ENCODE assay signal across 33 cellular contexts in the genomic region with DNA sequence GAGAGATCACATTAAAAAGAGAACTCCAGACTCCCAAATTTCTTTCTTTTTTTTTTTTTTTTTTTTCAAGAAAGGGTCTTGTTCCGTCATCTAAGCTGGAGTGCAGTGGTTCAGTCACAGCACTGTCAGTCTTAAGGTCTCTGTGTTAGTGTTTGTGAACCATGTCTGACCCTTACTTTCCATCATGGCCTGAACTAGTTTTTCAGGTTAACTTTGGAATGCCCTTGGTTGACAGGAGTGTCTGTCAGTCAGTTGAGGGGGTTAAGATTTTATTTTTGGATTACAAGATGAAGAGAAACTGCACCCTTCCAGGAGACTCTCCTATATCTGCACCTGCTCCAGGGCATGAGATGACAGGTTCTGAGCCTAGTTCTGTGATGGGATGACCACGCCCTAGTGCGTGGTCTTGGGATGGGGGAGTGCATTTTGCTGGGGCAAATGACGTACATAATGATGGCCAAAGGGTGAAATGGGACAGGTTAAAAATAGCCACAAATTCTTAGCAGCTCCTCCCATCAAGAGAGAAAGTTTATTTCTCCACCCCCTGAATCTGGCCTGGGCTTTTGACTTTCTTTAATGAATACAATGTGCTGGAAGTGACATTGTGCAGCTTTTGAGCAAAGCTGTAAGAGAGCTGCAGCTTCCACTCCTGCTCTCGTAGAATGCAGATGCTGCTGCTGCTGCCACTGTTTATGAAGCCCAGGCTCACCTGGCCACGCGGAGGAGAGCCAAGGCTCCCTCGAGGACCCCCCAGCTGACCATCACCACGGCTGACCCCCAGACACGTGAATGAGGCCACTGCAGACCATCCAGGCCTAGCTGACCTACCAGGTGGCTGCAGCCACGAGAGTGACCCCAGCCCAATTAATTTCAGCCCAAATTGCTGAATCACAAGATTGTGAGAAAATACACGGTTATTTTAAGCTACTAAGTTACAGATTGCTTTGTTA. TPM values are rescaled to one million over a fixed set of nuclear protein-coding genes. Genes with fewer than 3 reads are reported as not detected.
DNase-seq lines count a peak whose midpoint lies in the region; ATAC-seq, FAIRE-seq and TF ChIP-seq lines count a peak whose summit lies in the region.
"Had no signal": no experiment of that assay in that cellular context is flagged by ENCODE, and none has a peak within 500 bp of the region (broad histone marks: within the 10 kb centered on the region; RNA-seq: fewer than 3 reads in every experiment).

No MANE protein-coding gene starts in this region.

- peaks cover 25% of the 10 kb centered on the region for H3K4me1 ChIP-seq in HepG2 (ENCODE audit: insufficient read depth, low read length)
- peaks cover 0 to 6% (median 2%) of the 10 kb centered on the region in 4 donors for H3K4me1 ChIP-seq in right lobe of liver
- peaks cover 7 to 31% of the 10 kb centered on the region in 2 experiments for H3K4me1 ChIP-seq in trophoblast cell (ENCODE audit: control insufficient read depth in 1 of 2, insufficient read depth in 2 of 2, low read length in 2 of 2)
- no peaks in the 10 kb centered on the region for H3K4me1 ChIP-seq in endodermal cell (ENCODE audit: control insufficient read depth, insufficient read depth, low read length)

- H3K9me3 ChIP-seq in HepG2 (ENCODE audit: low read length) (no peaks in the 10 kb centered on the region), right lobe of liver (no peaks in the 10 kb centered on the region), trophoblast cell (ENCODE audit: insufficient read depth, low read depth, low read length) (no peaks in the 10 kb centered on the region), endodermal cell (ENCODE audit: control insufficient read depth, low read length) (no peaks in the 10 kb centered on the region)
- H3K9me3 ChIP-seq: left ventricle myocardium inferior, pancreas, right atrium auricular region, testis had no signal

- no peak for FAIRE-seq in HepG2 (lab: Jason Lieb, UNC)
- FAIRE-seq: GM12878, islet of Langerhans, pancreas had no signal

- H3K27ac ChIP-seq in HepG2 (ENCODE audit: extremely low read length, insufficient read depth, low read length) = no peak overlapping the region
- no peak overlapping the region for H3K27ac ChIP-seq in right lobe of liver
- H3K27ac ChIP-seq in trophoblast cell (ENCODE audit: low read depth, low read length) = peak overlapping the region; percentile 43
- H3K27ac ChIP-seq in endodermal cell (ENCODE audit: low read depth, low read length) = no peak overlapping the region
- H3K27ac ChIP-seq: brain microvascular endothelial cell, left ventricle myocardium inferior, pancreas, right atrium auricular region, testis had no signal

- H4K8ac ChIP-seq in trophoblast cell (ENCODE audit: low read depth, low read length) = peak overlapping the region; percentile 48

- no peaks in the 10 kb centered on the region for H3K36me3 Mint-ChIP-seq in endodermal cell (ENCODE audit: low read depth)
- H3K36me3 Mint-ChIP-seq: natural killer cell treated with Interleukin-12 subunit alpha and Interleukin-12 subunit beta and Interleukin-15 and Interleukin-18, amount 100 ng/mL, for 72 hours; stimulated activated memory B cell treated with anti-CD40 and anti-IgM and Interleukin-4, amounts not matched to agents 10 μg/mL and 1 μg/mL and 100 μg/mL, for 72 hours had no signal

- peak overlapping the region; percentile 46 for H3K14ac ChIP-seq in trophoblast cell (ENCODE audit: low read length)

- peak overlapping the region; percentile 32 for H2AK5ac ChIP-seq in trophoblast cell (ENCODE audit: low read length)

- no peak for TF ChIP-seq EP300 in HepG2 (IDR thresholded peaks at IDR 0.05; ENCODE audit: low read depth in 2 of 2, low read length in 2 of 2)
- TF ChIP-seq EP300 in HepG2 (CRISPR knock-in tag; IDR thresholded peaks at IDR 0.05; ENCODE audit: borderline replicate concordance) = no peak

- no peak overlapping the region for H3K4me3 ChIP-seq in HepG2 (replicated peaks in 1 of 3; ENCODE audit: insufficient read depth in 1 of 3, low read depth in 2 of 3, low read length in 3 of 3)
- no peak overlapping the region for H3K4me3 ChIP-seq in right lobe of liver
- no peak overlapping the region for H3K4me3 ChIP-seq in fibroblast of the aortic adventitia (ENCODE audit: low read depth, low read length)
- no peak overlapping the region for H3K4me3 ChIP-seq in trophoblast cell (ENCODE audit: low read depth, low read length)
- H3K4me3 ChIP-seq in endodermal cell (ENCODE audit: low read length) = no peak overlapping the region
- H3K4me3 ChIP-seq: GM12878, left ventricle myocardium inferior, pancreas, right atrium auricular region, testis had no signal

- peak overlapping the region; percentile 83 for H4K91ac ChIP-seq in trophoblast cell (ENCODE audit: low read depth, low read length)

- intact Hi-C loops in HepG2 (cut with micrococcal nuclease; ENCODE audit: unreplicated experiment) (no loop called here), right lobe of liver (cut with DNase I) (no loop called here)

- H3K4me2 ChIP-seq in HepG2 (ENCODE audit: low read depth, low read length) (no peak overlapping the region), trophoblast cell (ENCODE audit: low read length) (no peak overlapping the region)

- no peak overlapping the region for H3K23ac ChIP-seq in trophoblast cell (ENCODE audit: low read length)

- BruUV-seq in HepG2 (replicated peaks; lab: Mats Ljungman, UMichigan) = no TSS peak

- H2BK120ac ChIP-seq in trophoblast cell (ENCODE audit: insufficient read depth, low read length, poor library complexity) = peak overlapping the region; percentile 82

- CTCF ChIA-PET in HepG2 (lab: Yijun Ruan, JAX; ENCODE audit: low intra/inter-chr PET ratio, low total read pairs) = no interaction called here

- in situ Hi-C loops in HepG2 (cut with HindIII; ENCODE audit: extremely low pct_ligation_motif_present, low pct_unique_long_range_greater_than_20kb) = no loop called here

- H3K4ac ChIP-seq in trophoblast cell (ENCODE audit: low read depth, low read length) = peak overlapping the region; percentile 19

- H3K79me2 ChIP-seq in HepG2 (ENCODE audit: insufficient read depth, low read length) (no peaks in the 10 kb centered on the region), trophoblast cell (ENCODE audit: control insufficient read depth, insufficient read depth, low read length, poor library complexity) (no peaks in the 10 kb centered on the region)

- peaks cover 20% of the 10 kb centered on the region for H3K79me1 ChIP-seq in trophoblast cell (ENCODE audit: low read length)

- H3K27me3 ChIP-seq in HepG2 (ENCODE audit: control insufficient read depth in 1 of 2, insufficient read depth in 2 of 2, low read length in 2 of 2) (no peaks in the 10 kb centered on the region; a peak in 1 of 5 replicates), right lobe of liver (no peaks in the 10 kb centered on the region), trophoblast cell (ENCODE audit: insufficient read depth, low read length) (no peaks in the 10 kb centered on the region), endodermal cell (ENCODE audit: control insufficient read depth, insufficient read depth, low read length, poor library complexity, severe bottlenecking) (no peaks in the 10 kb centered on the region)
- H3K27me3 ChIP-seq: brain microvascular endothelial cell, pancreas, right atrium auricular region, testis had no signal

- no peak overlapping the region for H3K9ac ChIP-seq in HepG2 (ENCODE audit: insufficient read depth, low read depth, low read length)
- no peak overlapping the region for H3K9ac ChIP-seq in trophoblast cell (ENCODE audit: low read length)
- no peak overlapping the region for H3K9ac ChIP-seq in endodermal cell (ENCODE audit: extremely low read depth, low read length, poor library complexity, severe bottlenecking)

- peak overlapping the region; percentile 10 for H2BK5ac ChIP-seq in trophoblast cell (ENCODE audit: low read depth, low read length, poor library complexity)

- H2AFZ ChIP-seq in HepG2 (ENCODE audit: low read length) (peak overlapping the region; percentile 0), trophoblast cell (ENCODE audit: insufficient read depth, low read length, poor library complexity) (no peak overlapping the region)

- TF ChIP-seq CTCF in HepG2 (CRISPR knock-in tag; IDR thresholded peaks at IDR 0.05) (no peak), right lobe of liver (IDR thresholded peaks at IDR 0.05) (no peak), fibroblast of the aortic adventitia (IDR thresholded peaks at IDR 0.05; ENCODE audit: insufficient read depth, low read length) (no peak), endodermal cell (conservative IDR thresholded peaks at IDR 0.05) (no peak)

- ATAC-seq in HepG2 (no peak), right lobe of liver (no peak), GM19455 (IDR thresholded peaks at IDR 0.05; ENCODE audit: unreplicated experiment) (no peak)
- ATAC-seq: activated CD4-positive, alpha-beta T cell treated with anti-CD3 and anti-CD28 coated beads for 36 hours; activated T-cell treated with anti-CD3 and anti-CD28 coated beads, Interleukin-2, amount 50 U/mL, for 4 hours; GM12878; natural killer cell treated with Interleukin-12 subunit alpha and Interleukin-12 subunit beta and Interleukin-15 and Interleukin-18, amount 100 ng/mL, for 72 hours; pancreas; stimulated activated memory B cell treated with anti-CD40 and anti-IgM and Interleukin-4, amounts not matched to agents 10 μg/mL and 1 μg/mL and 100 μg/mL, for 72 hours had no signal

- no peaks in the 10 kb centered on the region for H3K36me3 ChIP-seq in HepG2 (replicated peaks in 1 of 2; ENCODE audit: control insufficient read depth in 1 of 2, insufficient read depth in 2 of 2, low read length in 2 of 2)
- H3K36me3 ChIP-seq in right lobe of liver = no peaks in the 10 kb centered on the region
- H3K36me3 ChIP-seq in trophoblast cell (ENCODE audit: control insufficient read depth in 1 of 2, insufficient read depth in 2 of 2, low read length in 2 of 2) = no peaks in the 10 kb centered on the region
- H3K36me3 ChIP-seq in endodermal cell (ENCODE audit: control insufficient read depth, insufficient read depth, low read length) = no peaks in the 10 kb centered on the region
- H3K36me3 ChIP-seq: brain microvascular endothelial cell, left ventricle myocardium inferior, pancreas, right atrium auricular region had no signal

- TF ChIP-seq RAD21 in HepG2 (CRISPR knock-in tag; IDR thresholded peaks at IDR 0.05) = no peak

- peaks cover 8% of the 10 kb centered on the region for H3K27me3 Mint-ChIP-seq in endodermal cell (ENCODE audit: insufficient read depth)
- H3K27me3 Mint-ChIP-seq: activated CD4-positive, alpha-beta T cell treated with anti-CD3 and anti-CD28 coated beads for 36 hours; CD4-positive, alpha-beta T cell; natural killer cell treated with Interleukin-12 subunit alpha and Interleukin-12 subunit beta and Interleukin-15 and Interleukin-18, amount 100 ng/mL, for 72 hours; stimulated activated memory B cell treated with anti-CD40 and anti-IgM and Interleukin-4, amounts not matched to agents 10 μg/mL and 1 μg/mL and 100 μg/mL, for 72 hours had no signal

- 44% methylated on average over 11 of the region's 12 CpGs for WGBS in HepG2 (ENCODE audit: low lambda C conversion rate)
- 88% methylated on average over 9 of the region's 12 CpGs for WGBS in right lobe of liver (ENCODE audit: insufficient coverage, low coverage, low lambda C conversion rate, missing lambda C conversion rate)
- WGBS in trophoblast cell (ENCODE audit: extremely low coverage, insufficient coverage, insufficient read length) = no CpG with 5 or more reads among the region's 12 CpGs
- WGBS in endodermal cell (ENCODE audit: insufficient coverage in 1 of 2, insufficient read length in 1 of 2), 2 experiments = 93% methylated on average over 5 to 12 of the region's 12 CpGs

- H3K4me1 Mint-ChIP-seq in endodermal cell = peaks cover 22% of the 10 kb centered on the region
- H3K4me1 Mint-ChIP-seq: activated CD4-positive, alpha-beta T cell treated with anti-CD3 and anti-CD28 coated beads for 36 hours; stimulated activated memory B cell treated with anti-CD40 and anti-IgM and Interleukin-4, amounts not matched to agents 10 μg/mL and 1 μg/mL and 100 μg/mL, for 72 hours had no signal

- DNase-seq in HepG2 (ENCODE audit: low spot score) (no peak), right lobe of liver (no peak), fibroblast of the aortic adventitia (ENCODE audit: low read depth) (peak; percentile 56), trophoblast cell (peak in 1 of 2 donors; percentile 76), endodermal cell (no peak), NCI-H2081 (lab: John Stamatoyannopoulos, UW) (no peak)
- DNase-seq in activated CD4-positive, CD25-positive, alpha-beta regulatory T cell (lab: John Stamatoyannopoulos, UW) = no peak
- DNase-seq: activated CD4-positive, alpha-beta T cell treated with anti-CD3 and anti-CD28 coated beads for 36 hours; activated CD8-positive, alpha-beta memory T cell treated with anti-CD3 and anti-CD28 coated beads for 24 hours; activated naive CD4-positive, alpha-beta T cell; activated T-cell treated with anti-CD3 and anti-CD28 coated beads, Interleukin-2, amount 50 U/mL, for 4 hours; AML-193; brain microvascular endothelial cell; CD4-positive, alpha-beta T cell; effector CD4-positive, alpha-beta T cell; EL; Kasumi-1; left ventricle myocardium inferior; midbrain; NCI-H1436; NCI-H446; NCI-H774; pancreas; stimulated activated CD4-positive, alpha-beta T cell treated with anti-CD3 and anti-CD28 coated beads, Interleukin-12 subunit alpha, Interleukin-12 subunit beta, amount 100 ng/mL, for 4 hours; stimulated activated CD4-positive, alpha-beta T cell treated with anti-CD3 and anti-CD28 coated beads, Interleukin-4, amount 100 ng/mL, for 24 hours; T-helper 2 cell; testis had no signal

- H3K4me3 Mint-ChIP-seq in endodermal cell = no peak overlapping the region
- H3K4me3 Mint-ChIP-seq: activated CD4-positive, alpha-beta T cell treated with anti-CD3 and anti-CD28 coated beads for 36 hours; activated T-cell treated with anti-CD3 and anti-CD28 coated beads, Interleukin-2, amount 50 U/mL, for 4 hours; CD4-positive, alpha-beta T cell; natural killer cell treated with Interleukin-12 subunit alpha and Interleukin-12 subunit beta and Interleukin-15 and Interleukin-18, amount 100 ng/mL, for 72 hours; stimulated activated memory B cell treated with anti-CD40 and anti-IgM and Interleukin-4, amounts not matched to agents 10 μg/mL and 1 μg/mL and 100 μg/mL, for 72 hours had no signal

- peak overlapping the region; percentile 25 for H3K18ac ChIP-seq in trophoblast cell (ENCODE audit: low read length)

- no peak for TF ChIP-seq POLR2A in HepG2 (IDR thresholded peaks at IDR 0.05; ENCODE audit: insufficient read depth in 1 of 2, low read depth in 2 of 2, low read length in 2 of 2)
- no peak for TF ChIP-seq POLR2A in right lobe of liver (IDR thresholded peaks at IDR 0.05)

- H3K27ac Mint-ChIP-seq in endodermal cell = no peak overlapping the region
- H3K27ac Mint-ChIP-seq: activated CD4-positive, alpha-beta T cell treated with anti-CD3 and anti-CD28 coated beads for 36 hours; CD4-positive, alpha-beta T cell; natural killer cell treated with Interleukin-12 subunit alpha and Interleukin-12 subunit beta and Interleukin-15 and Interleukin-18, amount 100 ng/mL, for 72 hours; stimulated activated memory B cell treated with anti-CD40 and anti-IgM and Interleukin-4, amounts not matched to agents 10 μg/mL and 1 μg/mL and 100 μg/mL, for 72 hours had no signal

- H2BK12ac ChIP-seq in trophoblast cell (ENCODE audit: low read length) = peak overlapping the region; percentile 65

- no peaks in the 10 kb centered on the region for H4K20me1 ChIP-seq in HepG2 (ENCODE audit: insufficient read depth, low read length)

- no peaks in the 10 kb centered on the region for H3K9me3 Mint-ChIP-seq in endodermal cell
- H3K9me3 Mint-ChIP-seq: activated T-cell treated with anti-CD3 and anti-CD28 coated beads, Interleukin-2, amount 50 U/mL, for 4 hours; CD4-positive, alpha-beta T cell; natural killer cell treated with Interleukin-12 subunit alpha and Interleukin-12 subunit beta and Interleukin-15 and Interleukin-18, amount 100 ng/mL, for 72 hours; stimulated activated memory B cell treated with anti-CD40 and anti-IgM and Interleukin-4, amounts not matched to agents 10 μg/mL and 1 μg/mL and 100 μg/mL, for 72 hours had no signal

- POLR2A ChIA-PET in HepG2 (lab: Yijun Ruan, JAX) = interaction anchor here (0.9 to 1.4 kb wide), 4 partner anchors 10 to 32 kb away, joined by 3 to 6 read pairs (median 4); no protein-coding TSS in a partner anchor

- no peak overlapping the region for H4K12ac ChIP-seq in trophoblast cell (ENCODE audit: low read depth, low read length)

RNA-seq across cellular contexts. Expression of a gene that starts 29.7 kb away (rescaled TPM):
- total RNA-seq in HepG2 (2016; rRNA removed; fragmentation: Illumina TruSeq; extraction: Trizol) = not detected in 2 replicates
- total RNA-seq in HepG2 (2016; cell fraction: cytosol; rRNA removed; fragmentation: Illumina TruSeq; extraction: Trizol; ENCODE audit: low read depth) = not detected in 2 replicates
- not detected in 2 replicates for total RNA-seq in HepG2 (2016; cell fraction: insoluble cytoplasmic fraction; rRNA removed; fragmentation: Illumina TruSeq; extraction: Trizol)
- not detected in 2 replicates for total RNA-seq in HepG2 (2016; cell fraction: membrane; rRNA removed; fragmentation: Illumina TruSeq; extraction: Trizol)
- not detected in 2 replicates for total RNA-seq in HepG2 (2016; cell fraction: nucleus; rRNA removed; fragmentation: Illumina TruSeq; extraction: Trizol)
- 0.05 TPM in 1 of 2 replicates, not detected in the other for polyA plus RNA-seq in HepG2 (2011; rRNA removed)
- not detected in 2 replicates for polyA plus RNA-seq in HepG2 (2011; cell fraction: cytosol; rRNA removed)
- polyA plus RNA-seq in HepG2 (2011; cell fraction: nucleus; rRNA removed) = 0.07 TPM in 1 of 2 replicates, not detected in the other
- not detected in 2 replicates for polyA plus RNA-seq in HepG2 (2012)
- not detected in 2 replicates for polyA plus RNA-seq in HepG2 (2016; cell fraction: cytosol; fragmentation: Illumina TruSeq; extraction: Trizol; ENCODE audit: low read depth)
- not detected in 2 replicates for polyA plus RNA-seq in HepG2 (2016; cell fraction: insoluble cytoplasmic fraction; fragmentation: Illumina TruSeq; extraction: Trizol; ENCODE audit: low read depth)
- polyA plus RNA-seq in HepG2 (2016; cell fraction: membrane; fragmentation: Illumina TruSeq; extraction: Trizol; ENCODE audit: low read depth) = not detected in 2 replicates
- polyA plus RNA-seq in HepG2 (2016; cell fraction: nucleus; fragmentation: Illumina TruSeq; extraction: Trizol; ENCODE audit: insufficient read depth, low read depth) = not detected in 2 replicates
- 2.4 TPM in 1 of 2 replicates, not detected in the other for polyA minus RNA-seq in HepG2 (2011; rRNA and poly(A)+ RNA removed; ENCODE audit: low replicate concordance)
- not detected in 2 replicates for polyA minus RNA-seq in HepG2 (2011; cell fraction: cytosol; rRNA and poly(A)+ RNA removed)
- not detected in 2 replicates for polyA minus RNA-seq in HepG2 (2011; cell fraction: nucleus; rRNA and poly(A)+ RNA removed)
- 10 to 100 TPM in 1 of 6 experiments, 1 to 10 TPM in 5; 3.6 to 11.1 (median 8.5) TPM for total RNA-seq in right lobe of liver
- total RNA-seq in fibroblast of the aortic adventitia (ENCODE audit: low replicate concordance) = 6.0 and 7.4 TPM in 2 replicates
- polyA plus RNA-seq in trophoblast cell (2013) = 1.3 TPM in 2 replicates
- 1 to 10 TPM; 2.8 to 3.7 TPM for total RNA-seq in endodermal cell
- polyA plus RNA-seq in endodermal cell (2013, experiment 1 of 2) = 0.57 TPM
- 0.50 TPM for polyA plus RNA-seq in endodermal cell (2013, experiment 2 of 2)
